8 cellular contexts compared by ENCODE assay signal in genomic region chr5:55603947-55604346, GRCh38.
A peak's percentile ranks its signal among the peaks of the same experiment; 100 is the strongest.
DNase-seq lines count a peak whose midpoint lies in the region; ATAC-seq and TF ChIP-seq lines count a peak whose summit lies in the region.
"Had no signal": no experiment of that assay in that cellular context is flagged by ENCODE, and none has a peak within 500 bp of the region (broad histone marks: within the 10 kb centered on the region; RNA-seq: fewer than 3 reads in every experiment).

No MANE protein-coding gene starts in this region.

- ATAC-seq in left lung (no peak), thoracic aorta (ENCODE audit: insufficient number of reproducible peaks, low FRiP score, low read depth) (no peak), GM18519 (IDR thresholded peaks at IDR 0.05; ENCODE audit: low FRiP score, unreplicated experiment) (no peak)

- H3K9me3 ChIP-seq in left lung (no peaks in the 10 kb centered on the region), thoracic aorta (no peaks in the 10 kb centered on the region)

- H3K4me3 ChIP-seq in left lung, result no peak overlapping the region
- no peak overlapping the region for H3K4me3 ChIP-seq in thoracic aorta

- TF ChIP-seq CTCF in left lung (IDR thresholded peaks at IDR 0.05) (no peak), thoracic aorta (IDR thresholded peaks at IDR 0.05) (no peak)

- no peaks in the 10 kb centered on the region for H3K36me3 ChIP-seq in left lung
- H3K36me3 ChIP-seq in thoracic aorta, result no peaks in the 10 kb centered on the region

- H3K27ac ChIP-seq in left lung, result peak overlapping the region; percentile 9 to 53
- peak overlapping the region; percentile 94 for H3K27ac ChIP-seq in thoracic aorta

- H3K27me3 ChIP-seq in left lung (no peaks in the 10 kb centered on the region), thoracic aorta (replicated peaks; ENCODE audit: insufficient read depth) (no peaks in the 10 kb centered on the region)

- in situ Hi-C loops in KBM-7 (cut with MboI; ENCODE audit: low pct_unique_long_range_greater_than_20kb, low sequenced_read_pairs), result no loop called here

- intact Hi-C loops in left lung (cut with DNase I), result no loop called here

- DNase-seq in KBM-7 (peak; percentile 71), amygdala (lab: John Stamatoyannopoulos, UW) (peak in 40 of 56 donors; percentile 9 to 81 (median 40)), left lung (no peak), thoracic aorta (ENCODE audit: low spot score) (no peak), foreskin melanocyte (no peak), dermis blood vessel endothelial cell (no peak)
- DNase-seq: activated CD8-positive, alpha-beta memory T cell treated with anti-CD3 and anti-CD28 coated beads for 24 hours had no signal

- H3K4me1 ChIP-seq in left lung (peaks cover 21 to 25% of the 10 kb centered on the region in 2 donors), thoracic aorta (ENCODE audit: control insufficient read depth in 1 of 2, low read depth in 2 of 2) (peaks cover 37 to 63% of the 10 kb centered on the region in 2 donors)

Comparison
In these comparisons a context has a peak if more than half of its experiments do, and no peak if none do; other contexts are left out.
1. DNase-seq: peak in KBM-7 (single experiment) and amygdala (40 of 56); none in left lung (0 of 2), thoracic aorta (single experiment), foreskin melanocyte (single experiment) and dermis blood vessel endothelial cell (single experiment).